Comparison of ENCODE assay signal across 11 cellular contexts in the genomic region with DNA sequence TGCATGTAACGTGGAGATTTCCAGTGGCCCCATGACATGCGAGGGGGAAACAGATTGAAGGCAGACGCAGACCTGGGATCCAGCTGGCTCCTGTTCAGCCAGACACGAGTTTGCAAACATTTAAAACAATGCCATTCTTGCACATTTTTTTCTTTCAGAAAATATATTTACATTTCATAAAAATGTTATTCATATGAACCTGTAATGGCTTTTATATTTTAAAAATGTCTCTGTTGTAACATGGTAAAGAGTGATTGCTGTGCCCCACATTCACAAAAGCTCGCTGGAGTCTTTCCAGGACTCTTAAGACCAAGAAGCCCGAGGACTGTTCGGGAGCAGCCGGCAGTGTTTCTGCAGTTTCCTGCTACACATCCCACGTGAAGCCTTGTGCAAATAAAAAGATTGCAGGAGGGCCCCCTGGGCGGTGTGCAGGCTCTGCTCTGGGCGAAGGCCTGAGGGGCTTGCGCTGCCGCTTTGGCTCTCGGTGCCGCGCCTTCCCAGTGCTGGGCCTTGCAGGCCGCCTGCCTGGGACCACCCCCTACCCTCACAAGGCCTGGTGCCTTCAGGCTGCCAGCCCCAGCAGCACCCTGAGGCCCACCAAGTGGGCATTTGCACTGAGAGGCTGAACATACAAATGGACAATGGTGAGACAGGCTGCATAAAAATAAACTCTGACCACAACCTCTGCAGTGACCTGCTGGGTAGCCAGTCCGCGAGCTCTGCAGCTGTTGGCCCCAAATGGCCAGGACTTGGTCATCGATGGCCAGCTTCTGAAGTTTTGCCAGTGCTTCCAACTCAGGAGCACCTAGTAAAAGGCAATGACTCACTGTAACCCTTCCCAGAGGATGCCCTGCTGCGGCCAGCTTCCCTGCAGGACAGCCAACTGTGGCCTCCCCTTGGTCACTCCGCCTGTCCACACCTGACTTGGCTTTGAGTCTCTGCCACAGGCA.
DNase-seq lines count a peak whose midpoint lies in the region; ATAC-seq and TF ChIP-seq lines count a peak whose summit lies in the region.
"Had no signal": no experiment of that assay in that cellular context is flagged by ENCODE, and none has a peak within 500 bp of the region (broad histone marks: within the 10 kb centered on the region; RNA-seq: fewer than 3 reads in every experiment).

No MANE protein-coding gene starts in this region.

- H3K9me3 ChIP-seq in mesenchymal stem cell (ENCODE audit: control insufficient read depth, low read length): no peaks in the 10 kb centered on the region

- no peak overlapping the region for H2BK15ac ChIP-seq in mesenchymal stem cell (ENCODE audit: low read depth, poor library complexity, severe bottlenecking)

- H3K23ac ChIP-seq in mesenchymal stem cell (ENCODE audit: low read length in 2 of 2): no peak overlapping the region

- H3K4me3 ChIP-seq in brain microvascular endothelial cell (ENCODE audit: low read depth, low read length) (no peak overlapping the region), mesenchymal stem cell (ENCODE audit: insufficient read depth in 1 of 2, low read depth in 1 of 2, low read length in 2 of 2) (peak overlapping the region in 1 of 2 experiments; percentile 59)

- peak overlapping the region; percentile 31 for H3K4me2 ChIP-seq in mesenchymal stem cell (ENCODE audit: low read length, poor library complexity, severe bottlenecking)

- in situ Hi-C loops in brain microvascular endothelial cell (cut with HindIII; ENCODE audit: low pct_ligation_motif_present, low sequenced_read_pairs): no loop called here

- H3K9ac ChIP-seq in mesenchymal stem cell (ENCODE audit: low read length): peak overlapping the region; percentile 49

- no peak overlapping the region for H2AFZ ChIP-seq in mesenchymal stem cell (ENCODE audit: low read depth, low read length)

- H3K36me3 ChIP-seq in brain microvascular endothelial cell (replicated peaks) (no peaks in the 10 kb centered on the region), mesenchymal stem cell (ENCODE audit: control insufficient read depth in 1 of 2, insufficient read depth in 2 of 2, low read depth in 1 of 2, low read length in 2 of 2) (no peaks in the 10 kb centered on the region)
- H3K36me3 ChIP-seq: BE2C had no signal

- DNase-seq in Right ventricle myocardium superior: no peak
- DNase-seq in Right ventricle myocardium inferior (ENCODE audit: missing footprints): no peak
- DNase-seq in brain microvascular endothelial cell: peak; percentile 5
- peak; percentile 9 for DNase-seq in mesenchymal stem cell
- no peak for DNase-seq in central memory CD4-positive, alpha-beta T cell
- DNase-seq in NCI-H1048 (lab: John Stamatoyannopoulos, UW): no peak
- no peak for DNase-seq in iPS-NIHi11 (ENCODE audit: low spot score)
- DNase-seq in germinal center (ENCODE audit: low spot score): no peak
- DNase-seq: activated CD4-positive, alpha-beta T cell treated with anti-CD3 and anti-CD28 coated beads, Interleukin-2, amount 10 ng/mL, durations not matched to agents 7 days and 5 days; BE2C; glutamatergic neuron had no signal

- H3K27ac ChIP-seq in brain microvascular endothelial cell (no peak overlapping the region), mesenchymal stem cell (ENCODE audit: low read length, poor library complexity, severe bottlenecking) (no peak overlapping the region)

- H2BK12ac ChIP-seq in mesenchymal stem cell (ENCODE audit: low read length in 2 of 2): peak overlapping the region in 1 of 2 experiments; percentile 18

- intact Hi-C loops in Right ventricle myocardium superior (cut with DNase I) (no loop called here), Right ventricle myocardium inferior (cut with DNase I) (no loop called here)

- H3K18ac ChIP-seq in mesenchymal stem cell (ENCODE audit: low read depth in 1 of 2, low read length in 2 of 2): no peak overlapping the region

- H3K27me3 ChIP-seq in brain microvascular endothelial cell (replicated peaks) (no peaks in the 10 kb centered on the region), mesenchymal stem cell (ENCODE audit: control insufficient read depth in 1 of 2, insufficient read depth in 1 of 2, low read length in 2 of 2) (peaks cover 32 to 40% of the 10 kb centered on the region in 2 experiments)
- H3K27me3 ChIP-seq: BE2C had no signal

- peaks cover 29% of the 10 kb centered on the region for H3K4me1 ChIP-seq in mesenchymal stem cell (ENCODE audit: control insufficient read depth, insufficient read depth, low read depth, low read length)
- H3K4me1 ChIP-seq: BE2C had no signal

- no peak for TF ChIP-seq CTCF in brain microvascular endothelial cell (IDR thresholded peaks at IDR 0.05; ENCODE audit: low read depth, low read length, missing control alignments)

- no peak overlapping the region for H4K8ac ChIP-seq in mesenchymal stem cell (ENCODE audit: low read length)

- H2BK120ac ChIP-seq in mesenchymal stem cell (ENCODE audit: low read depth, low read length): no peak overlapping the region

- H4K91ac ChIP-seq in mesenchymal stem cell (ENCODE audit: low read length): no peak overlapping the region

- H3K79me1 ChIP-seq in mesenchymal stem cell (replicated peaks; ENCODE audit: low read length, poor library complexity, severe bottlenecking): no peaks in the 10 kb centered on the region

- H2BK5ac ChIP-seq in mesenchymal stem cell (ENCODE audit: low read depth, low read length, poor library complexity, severe bottlenecking): no peak overlapping the region

- 77% methylated on average over 21 of the region's 22 CpGs for WGBS in mesenchymal stem cell

- no peak overlapping the region for H3K4ac ChIP-seq in mesenchymal stem cell (ENCODE audit: low read depth in 1 of 2, low read length in 2 of 2)

- peak overlapping the region in 1 of 2 experiments; percentile 51 for H3K14ac ChIP-seq in mesenchymal stem cell (ENCODE audit: low read length in 2 of 2)

- H2AK5ac ChIP-seq in mesenchymal stem cell (ENCODE audit: low read length, severe bottlenecking): no peak overlapping the region

- peak; percentile 8 for ATAC-seq in Right ventricle myocardium superior (ENCODE audit: poor library complexity)
- ATAC-seq in Right ventricle myocardium inferior: no peak

Comparison
In these comparisons a context has a peak if more than half of its experiments do, and no peak if none do; other contexts are left out.
1. DNase-seq: peak in brain microvascular endothelial cell (single experiment) and mesenchymal stem cell (single experiment); none in Right ventricle myocardium superior (single experiment), Right ventricle myocardium inferior (single experiment), central memory CD4-positive, alpha-beta T cell (single experiment), NCI-H1048 (single experiment), iPS-NIHi11 (single experiment) and germinal center (single experiment).